ENCODE assay signal across 14 cellular contexts in the genomic region with DNA sequence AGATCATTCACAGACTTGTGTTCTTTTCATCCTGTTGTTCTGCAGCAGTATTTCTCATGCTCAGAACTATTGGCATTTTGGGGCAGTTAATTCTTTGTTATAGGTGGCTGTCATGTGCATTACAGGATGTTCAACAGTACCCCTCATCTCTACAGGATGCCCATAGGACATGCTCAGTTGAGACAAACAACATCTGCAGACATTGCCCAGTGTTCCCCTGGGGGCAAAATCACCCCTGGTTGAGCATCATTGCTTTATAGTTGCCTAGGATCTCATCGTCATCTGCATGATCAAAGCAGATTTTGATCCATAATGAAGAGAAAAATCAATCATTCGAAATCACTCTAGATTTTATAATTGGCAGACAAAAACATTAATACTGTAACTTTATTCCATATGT.
A peak's percentile ranks its signal among the peaks of the same experiment; 100 is the strongest.
DNase-seq lines count a peak whose midpoint lies in the region; ATAC-seq and TF ChIP-seq lines count a peak whose summit lies in the region.
"Had no signal": no experiment of that assay in that cellular context is flagged by ENCODE, and none has a peak within 500 bp of the region (broad histone marks: within the 10 kb centered on the region; RNA-seq: fewer than 3 reads in every experiment).

No MANE protein-coding gene starts in this region.

- peaks cover 8% of the 10 kb centered on the region for H3K36me3 Mint-ChIP-seq in activated B cell treated with CpG ODN at 0.5 μM for 24 hours (ENCODE audit: low read depth)
- H3K36me3 Mint-ChIP-seq in stimulated activated naive B cell treated with anti-CD40 and anti-IgM and Interleukin-4, amounts not matched to agents 10 μg/mL and 1 μg/mL and 100 μg/mL, for 72 hours: peaks cover 12 to 15% of the 10 kb centered on the region in 2 donors
- H3K36me3 Mint-ChIP-seq: CD14-positive monocyte had no signal

- H3K27me3 Mint-ChIP-seq in activated B cell treated with CpG ODN at 0.5 μM for 24 hours: no peaks in the 10 kb centered on the region
- H3K27me3 Mint-ChIP-seq in stimulated activated naive B cell treated with anti-CD40 and anti-IgM and Interleukin-4, amounts not matched to agents 10 μg/mL and 1 μg/mL and 100 μg/mL, for 72 hours: no peaks in the 10 kb centered on the region

- H3K27ac Mint-ChIP-seq in activated B cell treated with CpG ODN at 0.5 μM for 24 hours: peak overlapping the region; percentile 30
- H3K27ac Mint-ChIP-seq in stimulated activated naive B cell treated with anti-CD40 and anti-IgM and Interleukin-4, amounts not matched to agents 10 μg/mL and 1 μg/mL and 100 μg/mL, for 72 hours: no peak overlapping the region
- H3K27ac Mint-ChIP-seq: CD8-positive, alpha-beta T cell had no signal

- peaks cover 22% of the 10 kb centered on the region for H3K4me1 Mint-ChIP-seq in activated B cell treated with CpG ODN at 0.5 μM for 24 hours
- H3K4me1 Mint-ChIP-seq in stimulated activated naive B cell treated with anti-CD40 and anti-IgM and Interleukin-4, amounts not matched to agents 10 μg/mL and 1 μg/mL and 100 μg/mL, for 72 hours: peaks cover 4 to 10% of the 10 kb centered on the region in 2 donors

- H3K4me3 Mint-ChIP-seq in activated B cell treated with CpG ODN at 0.5 μM for 24 hours: no peak overlapping the region
- H3K4me3 Mint-ChIP-seq in stimulated activated naive B cell treated with anti-CD40 and anti-IgM and Interleukin-4, amounts not matched to agents 10 μg/mL and 1 μg/mL and 100 μg/mL, for 72 hours: no peak overlapping the region
- H3K4me3 Mint-ChIP-seq: CD14-positive monocyte; CD8-positive, alpha-beta T cell had no signal

- peak; percentile 96 for ATAC-seq in activated B cell treated with CpG ODN at 0.5 μM for 24 hours (ENCODE audit: low read depth)
- peak; percentile 42 to 55 for ATAC-seq in stimulated activated naive B cell treated with anti-CD40 and anti-IgM and Interleukin-4, amounts not matched to agents 10 μg/mL and 1 μg/mL and 100 μg/mL, for 72 hours (replicated peaks)
- ATAC-seq: CD8-positive, alpha-beta T cell; K562 had no signal

- no peaks in the 10 kb centered on the region for H3K9me3 Mint-ChIP-seq in activated B cell treated with CpG ODN at 0.5 μM for 24 hours
- peaks cover 4 to 5% of the 10 kb centered on the region in 2 donors for H3K9me3 Mint-ChIP-seq in stimulated activated naive B cell treated with anti-CD40 and anti-IgM and Interleukin-4, amounts not matched to agents 10 μg/mL and 1 μg/mL and 100 μg/mL, for 72 hours

- H3K9ac ChIP-seq in BLaER1: peak overlapping the region; percentile 58; the same call in 1 of the 2 replicates

- no peak overlapping the region for H3K4me3 ChIP-seq in BLaER1
- H3K4me3 ChIP-seq: HAP-1, K562 had no signal

- no peak for TF ChIP-seq CTCF in activated B cell treated with CpG ODN at 0.5 μM for 24 hours (IDR thresholded peaks at IDR 0.05)

- H3K4me1 ChIP-seq in BLaER1: peaks cover 56% of the 10 kb centered on the region
- H3K4me1 ChIP-seq: HAP-1 had no signal

- DNase-seq in NAMALWA (ENCODE audit: low spot score) (peak; percentile 88), activated B cell treated with CpG ODN at 0.5 μM for 24 hours (no peak), OCI-M2 (lab: John Stamatoyannopoulos, UW; ENCODE audit: unreplicated experiment) (no peak)
- no peak for DNase-seq in stimulated activated naive B cell treated with anti-CD40 and anti-IgM and Interleukin-4, amounts not matched to agents 10 μg/mL and 1 μg/mL and 100 μg/mL, for 72 hours
- no peak for DNase-seq in activated CD4-positive, alpha-beta T cell treated with anti-CD3 and anti-CD28 coated beads for 48 hours
- no peak for DNase-seq in stimulated activated naive CD4-positive, alpha-beta T cell (lab: John Stamatoyannopoulos, UW)
- DNase-seq: 8988T; AML-193; CD8-positive, alpha-beta T cell; COR-L47 had no signal

- no peaks in the 10 kb centered on the region for H4K20me1 ChIP-seq in BLaER1

- POLR2A ChIA-PET in activated B cell treated with CpG ODN at 0.5 μM for 24 hours (lab: Charles Lee): interaction anchor here (2.6 kb wide), 1 partner anchor 222 kb away, joined by 13 read pairs; the partner anchor contains the start of gene CACYBP

- intact Hi-C loops in activated B cell treated with CpG ODN at 0.5 μM for 24 hours (cut with micrococcal nuclease): loop anchor here (2.0 kb wide), 1 partner anchor 22 kb away; no protein-coding TSS in a partner anchor

- H3K27ac ChIP-seq in BLaER1: peak overlapping the region; percentile 84

- peaks cover 11% of the 10 kb centered on the region for H3K9me3 ChIP-seq in BLaER1
- H3K9me3 ChIP-seq: HAP-1 had no signal

- peak overlapping the region; percentile 65 for H3K4me2 ChIP-seq in BLaER1

- H3K36me3 ChIP-seq in BLaER1: no peaks in the 10 kb centered on the region
- H3K36me3 ChIP-seq: HAP-1 had no signal

- no peaks in the 10 kb centered on the region for H3K27me3 ChIP-seq in BLaER1

- CTCF ChIA-PET in activated B cell treated with CpG ODN at 0.5 μM for 24 hours (lab: Charles Lee): interaction anchor here (1.2 to 1.3 kb wide), 2 partner anchors 8 to 222 kb away, joined by 3 to 4 read pairs; partner anchors contain the start of gene CACYBP
